24 cellular contexts compared by ENCODE assay signal in genomic region chr4:156251373-156252065, GRCh38.
"Had no signal": no experiment of that assay in that cellular context is flagged by ENCODE, and none has a peak within 500 bp of the region (broad histone marks: within the 10 kb centered on the region; RNA-seq: fewer than 3 reads in every experiment).

No MANE protein-coding gene starts in this region.

- H3K4me1 Mint-ChIP-seq: activated CD4-positive, alpha-beta T cell treated with anti-CD3 and anti-CD28 coated beads, Interleukin-2, amount 10 ng/mL, durations not matched to agents 24 days and 14 days; activated CD8-positive, alpha-beta memory T cell treated with anti-CD3 and anti-CD28 coated beads, Interleukin-2, amount 10 ng/mL, durations not matched to agents 7 days and 5 days; activated naive CD4-positive, alpha-beta T cell treated with anti-CD3 and anti-CD28 coated beads, Interleukin-2, amount 50 U/mL, for 24 hours; IgD-negative memory B cell; WTC11 had no signal

- H3K9me3 Mint-ChIP-seq: activated CD4-positive, alpha-beta T cell treated with anti-CD3 and anti-CD28 coated beads, Interleukin-2, amount 10 ng/mL, durations not matched to agents 24 days and 14 days; activated naive CD4-positive, alpha-beta T cell treated with anti-CD3 and anti-CD28 coated beads, Interleukin-2, amount 50 U/mL, for 24 hours; activated T-helper 1 cell treated with anti-CD3 and anti-CD28 coated beads, Interleukin-12 subunit alpha, Interleukin-12 subunit beta, Interleukin-2, Interleukin-4 antibody, amounts not matched to agents 30 ng/mL and 10 ng/mL and 1 ng/mL, durations not matched to agents 14 hours and 24 hours and 36 hours; WTC11 had no signal

- H3K4me3 Mint-ChIP-seq: activated CD4-positive, alpha-beta T cell treated with anti-CD3 and anti-CD28 coated beads, Interleukin-2, amount 10 ng/mL, durations not matched to agents 24 days and 14 days; activated CD8-positive, alpha-beta memory T cell treated with anti-CD3 and anti-CD28 coated beads, Interleukin-2, amount 10 ng/mL, durations not matched to agents 7 days and 5 days; activated naive CD4-positive, alpha-beta T cell treated with anti-CD3 and anti-CD28 coated beads, Interleukin-2, amount 50 U/mL, for 24 hours; activated T-cell treated with anti-CD3 and anti-CD28 coated beads, Interleukin-2, amount 50 U/mL, for 24 hours; activated T-helper 1 cell treated with anti-CD3 and anti-CD28 coated beads, Interleukin-12 subunit alpha, Interleukin-12 subunit beta, Interleukin-2, Interleukin-4 antibody, amounts not matched to agents 30 ng/mL and 10 ng/mL and 1 ng/mL, durations not matched to agents 14 hours and 24 hours and 36 hours; IgD-negative memory B cell; WTC11 had no signal

- ATAC-seq: activated CD8-positive, alpha-beta memory T cell treated with anti-CD3 and anti-CD28 coated beads, Interleukin-2, amount 10 ng/mL, durations not matched to agents 7 days and 5 days; Right ventricle myocardium inferior; WTC11 had no signal

- H3K27me3 ChIP-seq: brain microvascular endothelial cell had no signal

- H3K36me3 ChIP-seq: brain microvascular endothelial cell had no signal

- DNase-seq: activated CD4-positive, alpha-beta T cell treated with anti-CD3 and anti-CD28 coated beads, Interleukin-2, amount 10 ng/mL, durations not matched to agents 24 days and 14 days; activated CD4-positive, alpha-beta T cell treated with anti-CD3 and anti-CD28 coated beads, Interleukin-2, amount 50 U/mL, for 48 hours; activated CD4-positive, CD25-positive, alpha-beta regulatory T cell treated with anti-CD3 and anti-CD28 coated beads, Interleukin-2, amount 50 U/mL, for 72 hours; activated CD8-positive, alpha-beta memory T cell treated with anti-CD3 and anti-CD28 coated beads, Interleukin-2, amount 10 ng/mL, durations not matched to agents 7 days and 5 days; activated effector memory CD4-positive, alpha-beta T cell treated with Interleukin-2 at 50 U/mL for 16 hours; activated naive CD4-positive, alpha-beta T cell; activated T-cell treated with anti-CD3 and anti-CD28 coated beads, Interleukin-2, amount 50 U/mL, for 24 hours; cerebellar nuclear complex; KG1; NCI-H1092 treated with DMSO at 0.1 percent for 48 hours; NCI-H1417 treated with DMSO at 0.1 percent for 48 hours; NCI-H1694; NCI-H2029; NCI-H2107; NCI-H510A treated with DMSO at 0.1 percent for 48 hours; NCI-H748 treated with DMSO at 0.1 percent for 48 hours; T-helper 1 cell had no signal

- H3K36me3 Mint-ChIP-seq: activated CD8-positive, alpha-beta memory T cell treated with anti-CD3 and anti-CD28 coated beads, Interleukin-2, amount 10 ng/mL, durations not matched to agents 7 days and 5 days; activated naive CD4-positive, alpha-beta T cell treated with anti-CD3 and anti-CD28 coated beads, Interleukin-2, amount 50 U/mL, for 24 hours; IgD-negative memory B cell; WTC11 had no signal

- H3K27ac Mint-ChIP-seq: activated CD4-positive, alpha-beta T cell treated with anti-CD3 and anti-CD28 coated beads, Interleukin-2, amount 10 ng/mL, durations not matched to agents 24 days and 14 days; activated CD8-positive, alpha-beta memory T cell treated with anti-CD3 and anti-CD28 coated beads, Interleukin-2, amount 10 ng/mL, durations not matched to agents 7 days and 5 days; activated naive CD4-positive, alpha-beta T cell treated with anti-CD3 and anti-CD28 coated beads, Interleukin-2, amount 50 U/mL, for 24 hours; activated T-cell treated with anti-CD3 and anti-CD28 coated beads, Interleukin-2, amount 50 U/mL, for 24 hours; activated T-helper 1 cell treated with anti-CD3 and anti-CD28 coated beads, Interleukin-12 subunit alpha, Interleukin-12 subunit beta, Interleukin-2, Interleukin-4 antibody, amounts not matched to agents 30 ng/mL and 10 ng/mL and 1 ng/mL, durations not matched to agents 14 hours and 24 hours and 36 hours; WTC11 had no signal

- H3K4me3 ChIP-seq: SK-N-MC had no signal

- H3K27ac ChIP-seq: SK-N-MC had no signal
